9 cellular contexts compared by ENCODE assay signal in genomic region chr7:131326576-131326975, GRCh38. TPM values are rescaled to one million over a fixed set of nuclear protein-coding genes. Genes with fewer than 3 reads are reported as not detected.
DNase-seq lines count a peak whose midpoint lies in the region; ATAC-seq, FAIRE-seq and TF ChIP-seq lines count a peak whose summit lies in the region.
"Had no signal": no experiment of that assay in that cellular context is flagged by ENCODE, and none has a peak within 500 bp of the region (broad histone marks: within the 10 kb centered on the region; RNA-seq: fewer than 3 reads in every experiment).

No MANE protein-coding gene starts in this region.

- H3K9me3 Mint-ChIP-seq in activated naive CD8-positive, alpha-beta T cell treated with anti-CD3 and anti-CD28 coated beads, Interleukin-2, amount 10 ng/mL, durations not matched to agents 7 days and 5 days: no peaks in the 10 kb centered on the region

- WGBS in SK-N-SH (ENCODE audit: low lambda C conversion rate): 89% methylated on average over 6 of the region's 6 CpGs
- WGBS in stomach, 5 donors: 47 to 58% (median 50%) methylated on average over 6 of the region's 6 CpGs

- H3K27me3 ChIP-seq in SK-N-SH (ENCODE audit: insufficient read depth): no peaks in the 10 kb centered on the region
- H3K27me3 ChIP-seq in keratinocyte (ENCODE audit: control insufficient read depth, extremely low read depth, insufficient read depth, low read length): no peaks in the 10 kb centered on the region
- H3K27me3 ChIP-seq in stomach: no peaks in the 10 kb centered on the region

- H3K27ac ChIP-seq in SK-N-SH (ENCODE audit: low read depth in 2 of 2, low read length in 1 of 2): peak overlapping the region; percentile 97 to 98
- peak overlapping the region; percentile 83 for H3K27ac ChIP-seq in keratinocyte (ENCODE audit: control insufficient read depth, insufficient read depth, low read length)
- peak overlapping the region in 4 of 5 donors; percentile 96 to 99 (median 98) for H3K27ac ChIP-seq in stomach

- peaks cover 7% of the 10 kb centered on the region for H3F3A ChIP-seq in SK-N-SH (replicated peaks; ENCODE audit: insufficient read depth)

- peak overlapping the region; percentile 93 to 96; a peak in 3 of 4 replicates for H3K4me3 ChIP-seq in SK-N-SH (ENCODE audit: low read depth in 2 of 2, low read length in 1 of 2)
- H3K4me3 ChIP-seq in keratinocyte (ENCODE audit: control insufficient read depth in 2 of 3, extremely low read depth in 1 of 3, insufficient read depth in 2 of 3, low read depth in 1 of 3, low read length in 3 of 3): peak overlapping the region in 2 of 3 experiments; percentile 84 to 86
- H3K4me3 ChIP-seq in stomach: peak overlapping the region; percentile 76 to 95 (median 86)

- H4K20me1 ChIP-seq in SK-N-SH (ENCODE audit: insufficient read depth) (peaks cover 23% of the 10 kb centered on the region), keratinocyte (ENCODE audit: control insufficient read depth, extremely low read depth, insufficient read depth, low read length) (no peaks in the 10 kb centered on the region)

- H3K9ac ChIP-seq in SK-N-SH (peak overlapping the region; percentile 99; the same call in 1 of the 2 replicates), keratinocyte (ENCODE audit: control insufficient read depth, extremely low read depth, insufficient read depth, low read length) (peak overlapping the region; percentile 99)

- no peak for TF ChIP-seq RAD21 in SK-N-SH (IDR thresholded peaks at IDR 0.05; ENCODE audit: low read length)

- TF ChIP-seq EP300 in SK-N-SH (IDR thresholded peaks at IDR 0.05; ENCODE audit: borderline replicate concordance in 1 of 2, low read depth in 1 of 2, low read length in 1 of 2) (no peak), stomach (IDR thresholded peaks at IDR 0.05) (no peak)

- no peak for TF ChIP-seq POLR2A in stomach (IDR thresholded peaks at IDR 0.05)

- dilution Hi-C loops in keratinocyte (cut with MboI; ENCODE audit: extremely low pct_ligation_motif_present, low sequenced_read_pairs): no loop called here

- H2AFZ ChIP-seq in SK-N-SH (ENCODE audit: low read depth) (peak overlapping the region; percentile 93), keratinocyte (ENCODE audit: control insufficient read depth, low read length) (peak overlapping the region; percentile 100)

- CTCF ChIA-PET in SK-N-SH (lab: Yijun Ruan, JAX): interaction anchor here (0.6 to 1.6 kb wide), 5 partner anchors 21 to 429 kb away, joined by 3 to 5 read pairs (median 3); no protein-coding TSS in a partner anchor

- H3K4me2 ChIP-seq in SK-N-SH: peak overlapping the region; percentile 94
- peak overlapping the region; percentile 99 for H3K4me2 ChIP-seq in keratinocyte (ENCODE audit: control insufficient read depth, extremely low read depth, insufficient read depth, low read depth, low read length)

- no peaks in the 10 kb centered on the region for H3K9me1 ChIP-seq in keratinocyte (ENCODE audit: control insufficient read depth, extremely low read depth, insufficient read depth, low read length)

- no peak overlapping the region for H3K27ac Mint-ChIP-seq in activated naive CD8-positive, alpha-beta T cell treated with anti-CD3 and anti-CD28 coated beads, Interleukin-2, amount 10 ng/mL, durations not matched to agents 7 days and 5 days

- H3K79me2 ChIP-seq in SK-N-SH (ENCODE audit: insufficient read depth) (peaks cover 39% of the 10 kb centered on the region), keratinocyte (ENCODE audit: control insufficient read depth, insufficient read depth, low read length) (peaks cover 39% of the 10 kb centered on the region)

- ATAC-seq in SK-N-SH treated with all-trans-retinoic acid at 6 μM for 48 hours (no peak), GM21737 (IDR thresholded peaks at IDR 0.05; ENCODE audit: unreplicated experiment) (no peak), HG03196 (IDR thresholded peaks at IDR 0.05; ENCODE audit: unreplicated experiment) (no peak)
- ATAC-seq in activated naive CD8-positive, alpha-beta T cell treated with anti-CD3 and anti-CD28 coated beads, Interleukin-2, amount 10 ng/mL, durations not matched to agents 7 days and 5 days (ENCODE audit: low read depth): no peak

- intact Hi-C loops in stomach (cut with DNase I; ENCODE audit: low total_unique reads): no loop called here

- peaks cover 35% of the 10 kb centered on the region for H3K4me1 Mint-ChIP-seq in activated naive CD8-positive, alpha-beta T cell treated with anti-CD3 and anti-CD28 coated beads, Interleukin-2, amount 10 ng/mL, durations not matched to agents 7 days and 5 days

- DNase-seq in SK-N-SH: no peak
- DNase-seq in activated naive CD8-positive, alpha-beta T cell treated with anti-CD3 and anti-CD28 coated beads, Interleukin-2, amount 10 ng/mL, durations not matched to agents 7 days and 5 days: no peak
- DNase-seq in keratinocyte (ENCODE audit: low read depth, low spot score): no peak
- no peak for DNase-seq in stomach
- DNase-seq in GDM1 (lab: John Stamatoyannopoulos, UW): no peak
- DNase-seq: 8988T had no signal

- H3K36me3 Mint-ChIP-seq in activated naive CD8-positive, alpha-beta T cell treated with anti-CD3 and anti-CD28 coated beads, Interleukin-2, amount 10 ng/mL, durations not matched to agents 7 days and 5 days: peaks cover 2% of the 10 kb centered on the region

- H3K36me3 ChIP-seq in SK-N-SH (replicated peaks in 1 of 2; ENCODE audit: control insufficient read depth in 1 of 2, insufficient read depth in 2 of 2, low read length in 1 of 2) (peaks cover 3 to 4% of the 10 kb centered on the region in 2 experiments), keratinocyte (ENCODE audit: control insufficient read depth in 2 of 2, extremely low read depth in 1 of 2, insufficient read depth in 2 of 2, low read length in 2 of 2) (no peaks in the 10 kb centered on the region), stomach (peaks cover 0 to 11% (median 0%) of the 10 kb centered on the region in 4 donors)

- peak overlapping the region; percentile 98 for H3K4me3 Mint-ChIP-seq in activated naive CD8-positive, alpha-beta T cell treated with anti-CD3 and anti-CD28 coated beads, Interleukin-2, amount 10 ng/mL, durations not matched to agents 7 days and 5 days

- H3K9me2 ChIP-seq in SK-N-SH: no peaks in the 10 kb centered on the region

- no peak for TF ChIP-seq CTCF in SK-N-SH (IDR thresholded peaks at IDR 0.05)
- TF ChIP-seq CTCF in keratinocyte (optimal IDR thresholded peaks at IDR 0.05 in 1 of 3, IDR thresholded peaks at IDR 0.05 in 1 of 3, conservative IDR thresholded peaks at IDR 0.05 in 1 of 3; ENCODE audit: extremely low read depth in 1 of 3, insufficient read depth in 2 of 3, low read length in 3 of 3): no peak
- TF ChIP-seq CTCF in stomach (IDR thresholded peaks at IDR 0.05): no peak

- H3K4me1 ChIP-seq in SK-N-SH (ENCODE audit: control insufficient read depth in 1 of 2, insufficient read depth in 2 of 2, low read depth in 1 of 2, low read length in 1 of 2): peaks cover 11 to 15% of the 10 kb centered on the region in 2 experiments; a peak in 2 of 4 replicates
- H3K4me1 ChIP-seq in keratinocyte (ENCODE audit: control insufficient read depth, extremely low read depth, insufficient read depth, low read length): peaks cover 24% of the 10 kb centered on the region
- H3K4me1 ChIP-seq in stomach: peaks cover 22 to 51% (median 36%) of the 10 kb centered on the region in 4 donors

- H3K27me3 Mint-ChIP-seq in activated naive CD8-positive, alpha-beta T cell treated with anti-CD3 and anti-CD28 coated beads, Interleukin-2, amount 10 ng/mL, durations not matched to agents 7 days and 5 days: no peaks in the 10 kb centered on the region

- FAIRE-seq in keratinocyte (lab: Jason Lieb, UNC): no peak

- no peaks in the 10 kb centered on the region for H3K9me3 ChIP-seq in SK-N-SH
- H3K9me3 ChIP-seq in keratinocyte (ENCODE audit: control insufficient read depth, low read depth, low read length): no peaks in the 10 kb centered on the region
- H3K9me3 ChIP-seq in stomach: no peaks in the 10 kb centered on the region

- POLR2A ChIA-PET in SK-N-SH (lab: Yijun Ruan, JAX): interaction anchor here (0.5 to 1.9 kb wide), 2 partner anchors 220 to 306 kb away, joined by 3 to 6 read pairs; no protein-coding TSS in a partner anchor
- POLR2A ChIA-PET in activated naive CD8-positive, alpha-beta T cell treated with anti-CD3 and anti-CD28 coated beads, Interleukin-2, amount 10 ng/mL, durations not matched to agents 7 days and 5 days (lab: Charles Lee): interaction anchor here (1.5 to 2.0 kb wide), 2 partner anchors 137 to 217 kb away, joined by 4 to 10 read pairs; no protein-coding TSS in a partner anchor

TF ChIP-seq in SK-N-SH treated with all-trans-retinoic acid at 6 μM for 48 hours, 23 proteins besides CTCF, POLR2A, EP300 and RAD21 (continues in another document):
- TF ChIP-seq OSR1 (CRISPR knock-in tag; IDR thresholded peaks at IDR 0.05) (no peak), ZFP3 (CRISPR knock-in tag; IDR thresholded peaks at IDR 0.05) (no peak), PPARA (CRISPR knock-in tag; IDR thresholded peaks at IDR 0.05; ENCODE audit: borderline replicate concordance) (no peak), CREB5 (CRISPR knock-in tag; IDR thresholded peaks at IDR 0.05; ENCODE audit: low read depth) (no peak), ESRRG (CRISPR knock-in tag; IDR thresholded peaks at IDR 0.05) (no peak)

RNA-seq across cellular contexts. Expression of gene MKLN1, which starts 1.1 kb away (rescaled TPM):
- polyA plus RNA-seq in SK-N-SH (2012; rRNA removed): 11.0 and 16.1 TPM in 2 replicates
- polyA plus RNA-seq in SK-N-SH (2012; cell fraction: cytosol; rRNA removed): 13.5 and 14.0 TPM in 2 replicates
- 21.1 and 29.9 TPM in 2 replicates for polyA plus RNA-seq in SK-N-SH (2012; cell fraction: nucleus; rRNA removed)
- total RNA-seq in activated naive CD8-positive, alpha-beta T cell treated with anti-CD3 and anti-CD28 coated beads, Interleukin-2, amount 10 ng/mL, durations not matched to agents 7 days and 5 days: 10 to 100 TPM; 35.7 to 42.3 TPM
- polyA plus RNA-seq in keratinocyte: 28.3 to 43.8 TPM (median 36.1 TPM) in 3 replicates
- 15.0 TPM for polyA plus RNA-seq in keratinocyte (2011; ENCODE audit: low read depth)
- polyA plus RNA-seq in keratinocyte (2011; cell fraction: cytosol; rRNA removed): 16.9 and 39.5 TPM in 2 replicates
- polyA plus RNA-seq in keratinocyte (2011; cell fraction: nucleus; rRNA removed): 36.3 and 39.2 TPM in 2 replicates
- polyA plus RNA-seq in keratinocyte (2012; ENCODE audit: low replicate concordance): 16.7 and 19.2 TPM in 2 replicates
- 42.8 to 123 TPM (median 84.0 TPM) in 3 replicates for polyA minus RNA-seq in keratinocyte
- polyA minus RNA-seq in keratinocyte (2011; cell fraction: cytosol; rRNA and poly(A)+ RNA removed): 22.4 TPM
- 65.5 and 127 TPM in 2 replicates for polyA minus RNA-seq in keratinocyte (2011; cell fraction: nucleus; rRNA and poly(A)+ RNA removed)
- total RNA-seq in stomach: 100 to 1,000 TPM in 2 of 5 donors, 10 to 100 TPM in 3; 24.5 to 147 (median 43.3) TPM
- polyA plus RNA-seq in stomach: 10 to 100 TPM in 2 of 3 donors, 1 to 10 TPM in 1; 9.4 to 13.9 (median 11.5) TPM
